Comparison of ENCODE assay signal across 23 cellular contexts in the genomic region with DNA sequence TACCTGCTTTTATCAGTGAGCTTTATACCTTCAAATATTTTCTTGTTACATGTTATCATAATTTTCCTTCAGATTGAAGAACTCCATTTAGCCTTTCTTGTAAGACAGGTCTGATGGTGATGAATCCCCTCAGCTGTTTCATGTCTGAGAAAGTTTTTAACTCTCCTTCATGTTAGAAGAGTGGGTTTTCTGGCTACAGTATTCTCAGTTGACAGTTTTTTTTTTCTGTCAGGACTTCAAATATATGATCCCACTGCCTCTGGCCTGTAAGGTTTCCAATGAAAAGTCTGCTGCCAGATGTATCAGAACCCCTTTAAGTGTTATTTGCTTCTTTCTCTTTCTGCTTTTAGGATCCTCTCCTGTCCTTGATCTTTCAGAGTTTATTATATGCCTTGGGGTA.
DNase-seq lines count a peak whose midpoint lies in the region; TF ChIP-seq lines count a peak whose summit lies in the region.
"Had no signal": no experiment of that assay in that cellular context is flagged by ENCODE, and none has a peak within 500 bp of the region (broad histone marks: within the 10 kb centered on the region; RNA-seq: fewer than 3 reads in every experiment).

No MANE protein-coding gene starts in this region.

- H3K4me1 Mint-ChIP-seq in endothelial cell (ENCODE audit: unreplicated experiment): no peaks in the 10 kb centered on the region
- H3K4me1 Mint-ChIP-seq: CD14-positive monocyte; CD4-positive, alpha-beta memory T cell; CD4-positive, CD25-positive, alpha-beta regulatory T cell; CD8-positive, alpha-beta memory T cell had no signal

- no peaks in the 10 kb centered on the region for H3K79me1 ChIP-seq in mesendoderm (ENCODE audit: low read length)

- H3K9me3 Mint-ChIP-seq in endothelial cell (ENCODE audit: unreplicated experiment): peaks cover 35% of the 10 kb centered on the region

- H3K4me3 Mint-ChIP-seq in endothelial cell (ENCODE audit: unreplicated experiment): peak overlapping the region; percentile 17
- H3K4me3 Mint-ChIP-seq: CD14-positive monocyte; CD4-positive, alpha-beta memory T cell; CD4-positive, CD25-positive, alpha-beta regulatory T cell; CD8-positive, alpha-beta memory T cell had no signal

- H3K23ac ChIP-seq in mesendoderm (ENCODE audit: low read length): no peak overlapping the region

- no peaks in the 10 kb centered on the region for H3K27me3 ChIP-seq in mesendoderm (ENCODE audit: insufficient read depth, low read length, poor library complexity)
- H3K27me3 ChIP-seq: BE2C, BLaER1 had no signal

- H4K8ac ChIP-seq in mesendoderm (ENCODE audit: low read depth, low read length): no peak overlapping the region

- no peak overlapping the region for H3K56ac ChIP-seq in mesendoderm (ENCODE audit: low read length)

- no peak overlapping the region for H3K9ac ChIP-seq in mesendoderm (ENCODE audit: low read length)
- H3K9ac ChIP-seq: BLaER1 had no signal

- peaks cover 2% of the 10 kb centered on the region for H3K27me3 Mint-ChIP-seq in endothelial cell (ENCODE audit: unreplicated experiment)
- H3K27me3 Mint-ChIP-seq: CD4-positive, CD25-positive, alpha-beta regulatory T cell had no signal

- H2BK120ac ChIP-seq in mesendoderm (ENCODE audit: low read depth, low read length): no peak overlapping the region

- no peak overlapping the region for H3K18ac ChIP-seq in mesendoderm (ENCODE audit: low read length)

- H4K5ac ChIP-seq in mesendoderm (ENCODE audit: low read length): no peak overlapping the region

- H3K27ac ChIP-seq in HEK293 (ENCODE audit: extremely low read depth, low read depth, low read length): no peak overlapping the region
- no peak overlapping the region for H3K27ac ChIP-seq in mesendoderm (ENCODE audit: low read depth, low read length)
- H3K27ac ChIP-seq: BLaER1 had no signal

- H3K79me2 ChIP-seq in mesendoderm (ENCODE audit: control insufficient read depth, insufficient read depth, low read length): no peaks in the 10 kb centered on the region

- TF ChIP-seq CTCF in HEK293 (tag by site-specific recombination; IDR thresholded peaks at IDR 0.05): no peak
- no peak for TF ChIP-seq CTCF in endothelial cell (IDR thresholded peaks at IDR 0.05; ENCODE audit: unreplicated experiment)

- H3K36me3 Mint-ChIP-seq in endothelial cell (ENCODE audit: low read depth, unreplicated experiment): peaks cover 37% of the 10 kb centered on the region
- H3K36me3 Mint-ChIP-seq: CD14-positive monocyte; CD4-positive, CD25-positive, alpha-beta regulatory T cell had no signal

- no peaks in the 10 kb centered on the region for H3K36me3 ChIP-seq in HEK293 (ENCODE audit: control insufficient read depth in 2 of 2, insufficient read depth in 1 of 2, low read length in 2 of 2)
- H3K36me3 ChIP-seq in mesendoderm (ENCODE audit: control insufficient read depth, insufficient read depth, low read length): no peaks in the 10 kb centered on the region
- H3K36me3 ChIP-seq: BE2C, BLaER1 had no signal

- no peak overlapping the region for H3K4me2 ChIP-seq in mesendoderm (ENCODE audit: low read length)
- H3K4me2 ChIP-seq: BLaER1 had no signal

- no peak overlapping the region for H2BK15ac ChIP-seq in mesendoderm (replicated peaks; ENCODE audit: low read depth)

- no peak overlapping the region for H2BK5ac ChIP-seq in mesendoderm (ENCODE audit: low read length)

- H3K4me1 ChIP-seq in HEK293 (ENCODE audit: control insufficient read depth, insufficient read depth, low read length) (no peaks in the 10 kb centered on the region), mesendoderm (ENCODE audit: control insufficient read depth, low read depth, low read length) (no peaks in the 10 kb centered on the region)
- H3K4me1 ChIP-seq: BE2C, BLaER1 had no signal

- H3K4me3 ChIP-seq in HEK293 (ENCODE audit: low read depth, low read length) (no peak overlapping the region), mesendoderm (ENCODE audit: low read length) (no peak overlapping the region)
- H3K4me3 ChIP-seq: BLaER1, GM12878 had no signal

- H3K9me3 ChIP-seq in HEK293 (ENCODE audit: control insufficient read depth, insufficient read depth, low read depth, low read length): peaks cover 2% of the 10 kb centered on the region; the same call in 1 of the 2 replicates
- H3K9me3 ChIP-seq: BE2C had no signal

- no peak overlapping the region for H3K4ac ChIP-seq in mesendoderm (ENCODE audit: low read depth, low read length)

- POLR2A ChIA-PET in HEK293 (lab: Yijun Ruan, JAX): no interaction called here

- no peak overlapping the region for H2AK5ac ChIP-seq in mesendoderm (ENCODE audit: low read length)

- H3K27ac Mint-ChIP-seq in endothelial cell (ENCODE audit: unreplicated experiment): no peak overlapping the region
- H3K27ac Mint-ChIP-seq: CD14-positive monocyte; CD4-positive, alpha-beta memory T cell; CD4-positive, CD25-positive, alpha-beta regulatory T cell; CD8-positive, alpha-beta memory T cell had no signal

- CTCF ChIA-PET in HEK293 (lab: Yijun Ruan, JAX): interaction anchor here (1.0 kb wide), 1 partner anchor 12 kb away, joined by 3 read pairs; no protein-coding TSS in a partner anchor

- DNase-seq in endothelial cell (ENCODE audit: low spot score): no peak
- peak; percentile 2 for DNase-seq in mesendoderm
- no peak for DNase-seq in activated CD4-positive, CD25-positive, alpha-beta regulatory T cell (lab: John Stamatoyannopoulos, UW)
- DNase-seq in NCI-H526 treated with DMSO at 0.1 percent for 48 hours (lab: John Stamatoyannopoulos, UW): no peak
- DNase-seq: 8988T; ACHN; BE2C; C1 segment of cervical spinal cord; CD4-positive, alpha-beta memory T cell; CD4-positive, CD25-positive, alpha-beta regulatory T cell; CD8-positive, alpha-beta memory T cell; COR-L47; DMS 273 treated with DMSO at 0.1 percent for 48 hours; DMS153; DMS53; DMS79; DND-41; EL; GDM1 had no signal

TF ChIP-seq in HEK293, 187 proteins besides CTCF, POLR2A, EP300 and RAD21:
- TF ChIP-seq, protein P1, sequence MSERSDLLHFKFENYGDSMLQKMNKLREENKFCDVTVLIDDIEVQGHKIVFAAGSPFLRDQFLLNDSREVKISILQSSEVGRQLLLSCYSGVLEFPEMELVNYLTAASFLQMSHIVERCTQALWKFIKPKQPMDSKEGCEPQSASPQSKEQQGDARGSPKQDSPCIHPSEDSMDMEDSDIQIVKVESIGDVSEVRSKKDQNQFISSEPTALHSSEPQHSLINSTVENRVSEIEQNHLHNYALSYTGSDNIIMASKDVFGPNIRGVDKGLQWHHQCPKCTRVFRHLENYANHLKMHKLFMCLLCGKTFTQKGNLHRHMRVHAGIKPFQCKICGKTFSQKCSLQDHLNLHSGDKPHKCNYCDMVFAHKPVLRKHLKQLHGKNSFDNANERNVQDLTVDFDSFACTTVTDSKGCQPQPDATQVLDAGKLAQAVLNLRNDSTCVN (tag by site-specific recombination; optimal IDR thresholded peaks at IDR 0.05): no peak
- TF ChIP-seq SETDB1 (IDR thresholded peaks at IDR 0.05; ENCODE audit: insufficient read length, low read length) (peak; percentile 91), ZNF549 (tag by site-specific recombination; IDR thresholded peaks at IDR 0.05) (0 out of 2 replicates have a peak, but pooled peaks have one; percentile 5), TRIM28 (IDR thresholded peaks at IDR 0.05; ENCODE audit: borderline replicate concordance, low read length) (peak; percentile 64; the same call in 1 of the 2 replicates), ZNF221 (tag by site-specific recombination; IDR thresholded peaks at IDR 0.05; ENCODE audit: borderline replicate concordance) (no peak)
